ENCODE assay signal across 21 cellular contexts in genomic region chr17:80356231-80356856, GRCh38. TPM values are rescaled to one million over a fixed set of nuclear protein-coding genes. Genes with fewer than 3 reads are reported as not detected.
DNase-seq lines count a peak whose midpoint lies in the region; ATAC-seq and TF ChIP-seq lines count a peak whose summit lies in the region.
"Had no signal": no experiment of that assay in that cellular context is flagged by ENCODE, and none has a peak within 500 bp of the region (broad histone marks: within the 10 kb centered on the region; RNA-seq: fewer than 3 reads in every experiment).

No MANE protein-coding gene starts in this region.

- TF ChIP-seq CTCF in RWPE1 (conservative IDR thresholded peaks at IDR 0.05; ENCODE audit: low read depth) (no peak), endodermal cell (conservative IDR thresholded peaks at IDR 0.05) (no peak)

- peaks cover 21% of the 10 kb centered on the region for H3K36me3 Mint-ChIP-seq in activated naive CD4-positive, alpha-beta T cell treated with anti-CD3 and anti-CD28 coated beads, Interleukin-2, amount 50 U/mL, for 24 hours
- H3K36me3 Mint-ChIP-seq in endodermal cell (ENCODE audit: low read depth) = peaks cover 80% of the 10 kb centered on the region
- peaks cover 100% of the 10 kb centered on the region for H3K36me3 Mint-ChIP-seq in stimulated activated effector memory CD8-positive, alpha-beta T cell treated with anti-CD3 and anti-CD28 coated beads, Interleukin-12 subunit alpha, Interleukin-12 subunit beta, amount 100 ng/mL, for 72 hours
- peaks cover 18 to 61% (median 49%) of the 10 kb centered on the region in 5 donors for H3K36me3 Mint-ChIP-seq in naive thymus-derived CD4-positive, alpha-beta T cell

- H3K4me1 ChIP-seq in endodermal cell (ENCODE audit: control insufficient read depth, insufficient read depth, low read length) = no peaks in the 10 kb centered on the region
- H3K4me1 ChIP-seq in naive thymus-derived CD4-positive, alpha-beta T cell (ENCODE audit: control insufficient read depth in 2 of 2, insufficient read depth in 2 of 2, low read length in 2 of 2) = no peaks in the 10 kb centered on the region
- H3K4me1 ChIP-seq: Caco-2 had no signal

- no peaks in the 10 kb centered on the region for H3K4me1 Mint-ChIP-seq in activated naive CD4-positive, alpha-beta T cell treated with anti-CD3 and anti-CD28 coated beads, Interleukin-2, amount 50 U/mL, for 24 hours
- H3K4me1 Mint-ChIP-seq in endodermal cell = no peaks in the 10 kb centered on the region
- no peaks in the 10 kb centered on the region for H3K4me1 Mint-ChIP-seq in stimulated activated effector memory CD8-positive, alpha-beta T cell treated with anti-CD3 and anti-CD28 coated beads, Interleukin-12 subunit alpha, Interleukin-12 subunit beta, amount 100 ng/mL, for 72 hours
- no peaks in the 10 kb centered on the region for H3K4me1 Mint-ChIP-seq in naive thymus-derived CD4-positive, alpha-beta T cell
- H3K4me1 Mint-ChIP-seq: B cell, IgD-negative memory B cell had no signal

- peaks cover 65% of the 10 kb centered on the region for H3K36me3 ChIP-seq in endodermal cell (ENCODE audit: control insufficient read depth, insufficient read depth, low read length)
- peaks cover 48 to 98% (median 69%) of the 10 kb centered on the region in 3 experiments for H3K36me3 ChIP-seq in naive thymus-derived CD4-positive, alpha-beta T cell (ENCODE audit: control insufficient read depth in 2 of 3, insufficient read depth in 3 of 3, low read length in 3 of 3)

- POLR2A ChIA-PET in RWPE1 (lab: Yijun Ruan, JAX; ENCODE audit: low non-redundant PET) = no interaction called here
- POLR2A ChIA-PET in naive thymus-derived CD4-positive, alpha-beta T cell (lab: Charles Lee) = no interaction called here

- CTCF ChIA-PET in RWPE1 (lab: Yijun Ruan, JAX) = no interaction called here
- CTCF ChIA-PET in naive thymus-derived CD4-positive, alpha-beta T cell (lab: Charles Lee) = no interaction called here

- H3K27me3 Mint-ChIP-seq in activated naive CD4-positive, alpha-beta T cell treated with anti-CD3 and anti-CD28 coated beads, Interleukin-2, amount 50 U/mL, for 24 hours = no peaks in the 10 kb centered on the region
- no peaks in the 10 kb centered on the region for H3K27me3 Mint-ChIP-seq in endodermal cell (ENCODE audit: insufficient read depth)
- no peaks in the 10 kb centered on the region for H3K27me3 Mint-ChIP-seq in naive thymus-derived CD4-positive, alpha-beta T cell
- H3K27me3 Mint-ChIP-seq: B cell, IgD-negative memory B cell had no signal

- H3K4me3 Mint-ChIP-seq in activated naive CD4-positive, alpha-beta T cell treated with anti-CD3 and anti-CD28 coated beads, Interleukin-2, amount 50 U/mL, for 24 hours = no peak overlapping the region
- H3K4me3 Mint-ChIP-seq in endodermal cell = no peak overlapping the region
- H3K4me3 Mint-ChIP-seq in stimulated activated effector memory CD8-positive, alpha-beta T cell treated with anti-CD3 and anti-CD28 coated beads, Interleukin-12 subunit alpha, Interleukin-12 subunit beta, amount 100 ng/mL, for 72 hours = no peak overlapping the region
- no peak overlapping the region for H3K4me3 Mint-ChIP-seq in naive thymus-derived CD4-positive, alpha-beta T cell
- H3K4me3 Mint-ChIP-seq: B cell; CD8-positive, alpha-beta T cell; IgD-negative memory B cell had no signal

- H3K27me3 ChIP-seq in endodermal cell (ENCODE audit: control insufficient read depth, insufficient read depth, low read length, poor library complexity, severe bottlenecking) = no peaks in the 10 kb centered on the region
- no peaks in the 10 kb centered on the region for H3K27me3 ChIP-seq in naive thymus-derived CD4-positive, alpha-beta T cell (ENCODE audit: control insufficient read depth in 2 of 2, insufficient read depth in 2 of 2, low read length in 2 of 2)

- H3K9ac ChIP-seq in endodermal cell (ENCODE audit: extremely low read depth, low read length, poor library complexity, severe bottlenecking) = no peak overlapping the region
- H3K9ac ChIP-seq: GM23248, KMS-11 had no signal

- no peaks in the 10 kb centered on the region for H3K9me3 Mint-ChIP-seq in activated naive CD4-positive, alpha-beta T cell treated with anti-CD3 and anti-CD28 coated beads, Interleukin-2, amount 50 U/mL, for 24 hours
- peaks cover under 1% of the 10 kb centered on the region for H3K9me3 Mint-ChIP-seq in endodermal cell
- H3K9me3 Mint-ChIP-seq in stimulated activated effector memory CD8-positive, alpha-beta T cell treated with anti-CD3 and anti-CD28 coated beads, Interleukin-12 subunit alpha, Interleukin-12 subunit beta, amount 100 ng/mL, for 72 hours = no peaks in the 10 kb centered on the region
- no peaks in the 10 kb centered on the region for H3K9me3 Mint-ChIP-seq in naive thymus-derived CD4-positive, alpha-beta T cell
- H3K9me3 Mint-ChIP-seq: CD8-positive, alpha-beta T cell; IgD-negative memory B cell had no signal

- H3K27ac ChIP-seq in RWPE1 = peak overlapping the region; percentile 12; the same call in 1 of the 2 replicates
- H3K27ac ChIP-seq in endodermal cell (ENCODE audit: low read depth, low read length) = no peak overlapping the region
- H3K27ac ChIP-seq in naive thymus-derived CD4-positive, alpha-beta T cell (ENCODE audit: low read depth, low read length) = no peak overlapping the region
- H3K27ac ChIP-seq: C4-2B, GM23248, KMS-11 had no signal

- DNase-seq in activated naive CD4-positive, alpha-beta T cell (lab: John Stamatoyannopoulos, UW) = no peak
- DNase-seq in RWPE1 (ENCODE audit: low spot score) (no peak), endodermal cell (no peak), NCI-H524 treated with DMSO at 0.1 percent for 48 hours (lab: John Stamatoyannopoulos, UW) (no peak)
- no peak for DNase-seq in stimulated activated effector memory CD8-positive, alpha-beta T cell treated with anti-CD3 and anti-CD28 coated beads, Interleukin-12 subunit alpha, Interleukin-12 subunit beta, amount 100 ng/mL, for 72 hours (ENCODE audit: low spot score in 2 of 2)
- DNase-seq in naive thymus-derived CD4-positive, alpha-beta T cell = no peak
- DNase-seq: Caco-2; CD8-positive, alpha-beta T cell; GM23248; H7; MM.1S; NCI-H2029 treated with DMSO at 0.1 percent for 48 hours; NCI-H446 treated with DMSO at 0.1 percent for 48 hours; NCI-H69; SIG-M5 had no signal

- peak overlapping the region; percentile 62 for H3K27ac Mint-ChIP-seq in activated naive CD4-positive, alpha-beta T cell treated with anti-CD3 and anti-CD28 coated beads, Interleukin-2, amount 50 U/mL, for 24 hours
- peak overlapping the region; percentile 81 for H3K27ac Mint-ChIP-seq in endodermal cell
- H3K27ac Mint-ChIP-seq in stimulated activated effector memory CD8-positive, alpha-beta T cell treated with anti-CD3 and anti-CD28 coated beads, Interleukin-12 subunit alpha, Interleukin-12 subunit beta, amount 100 ng/mL, for 72 hours = peak overlapping the region; percentile 37
- H3K27ac Mint-ChIP-seq in naive thymus-derived CD4-positive, alpha-beta T cell = peak overlapping the region in 1 of 9 donors; percentile 49
- H3K27ac Mint-ChIP-seq: B cell; CD8-positive, alpha-beta T cell had no signal

- intact Hi-C loops in naive thymus-derived CD4-positive, alpha-beta T cell (cut with micrococcal nuclease) = no loop called here

- no peak overlapping the region for H3K4me3 ChIP-seq in endodermal cell (ENCODE audit: low read length)
- H3K4me3 ChIP-seq in naive thymus-derived CD4-positive, alpha-beta T cell (ENCODE audit: low read length) = no peak overlapping the region
- H3K4me3 ChIP-seq: GM23248 had no signal

- no peak for ATAC-seq in stimulated activated effector memory CD8-positive, alpha-beta T cell treated with anti-CD3 and anti-CD28 coated beads, Interleukin-12 subunit alpha, Interleukin-12 subunit beta, amount 100 ng/mL, for 72 hours
- no peak for ATAC-seq in HG02884 (IDR thresholded peaks at IDR 0.05; ENCODE audit: unreplicated experiment)
- no peak for ATAC-seq in naive thymus-derived CD4-positive, alpha-beta T cell
- ATAC-seq: CD8-positive, alpha-beta T cell had no signal

- H3K9me3 ChIP-seq in endodermal cell (ENCODE audit: control insufficient read depth, low read length) = no peaks in the 10 kb centered on the region
- no peaks in the 10 kb centered on the region for H3K9me3 ChIP-seq in naive thymus-derived CD4-positive, alpha-beta T cell (ENCODE audit: control insufficient read depth in 2 of 3, low read length in 3 of 3)
- H3K9me3 ChIP-seq: Caco-2 had no signal

- 94 to 97% methylated on average over 23 to 24 of the region's 24 CpGs for WGBS in endodermal cell (ENCODE audit: insufficient coverage in 1 of 2, insufficient read length in 1 of 2), 2 experiments

RNA-seq across cellular contexts. Expression of gene ENDOV, which starts 58.6 kb away (rescaled TPM):
- 10 to 100 TPM; 38.8 to 47.1 TPM for total RNA-seq in endodermal cell
- polyA plus RNA-seq in endodermal cell (2013, experiment 1 of 2) = 33.2 TPM
- 32.9 TPM for polyA plus RNA-seq in endodermal cell (2013, experiment 2 of 2)
- 10 to 100 TPM; 20.3 to 26.5 (median 21.7) TPM for total RNA-seq in naive thymus-derived CD4-positive, alpha-beta T cell
- 1 to 10 TPM; 7.5 to 8.7 TPM for polyA plus RNA-seq in naive thymus-derived CD4-positive, alpha-beta T cell
